Comparison of ENCODE assay signal across 19 cellular contexts in genomic region chr11:75782540-75783263, GRCh38.
"Had no signal": no experiment of that assay in that cellular context is flagged by ENCODE, and none has a peak within 500 bp of the region (broad histone marks: within the 10 kb centered on the region; RNA-seq: fewer than 3 reads in every experiment).

No MANE protein-coding gene starts in this region.

- H3K4me1 ChIP-seq: adrenal gland, vagina had no signal

- H3K4me3 Mint-ChIP-seq: activated CD4-positive, alpha-beta T cell treated with anti-CD3 and anti-CD28 coated beads, Interleukin-2, amount 10 ng/mL, durations not matched to agents 24 days and 14 days; activated naive CD4-positive, alpha-beta T cell treated with anti-CD3 and anti-CD28 coated beads for 36 hours; endodermal cell; natural killer cell; T-helper 2 cell treated with Interferon-gamma antibody and Interleukin-4, amounts not matched to agents 5 μg/mL and 100 μg/mL, for 36 hours had no signal

- H3K36me3 Mint-ChIP-seq: natural killer cell had no signal

- H3K9me3 Mint-ChIP-seq: activated CD4-positive, alpha-beta T cell treated with anti-CD3 and anti-CD28 coated beads, Interleukin-2, amount 10 ng/mL, durations not matched to agents 24 days and 14 days; activated naive CD4-positive, alpha-beta T cell treated with anti-CD3 and anti-CD28 coated beads for 36 hours; endodermal cell; natural killer cell; T-helper 2 cell treated with Interferon-gamma antibody and Interleukin-4, amounts not matched to agents 5 μg/mL and 100 μg/mL, for 36 hours had no signal

- H3K27me3 Mint-ChIP-seq: activated CD4-positive, alpha-beta T cell treated with anti-CD3 and anti-CD28 coated beads, Interleukin-2, amount 10 ng/mL, durations not matched to agents 24 days and 14 days had no signal

- DNase-seq: activated CD4-positive, alpha-beta T cell treated with anti-CD3 and anti-CD28 coated beads, Interleukin-2, amount 10 ng/mL, durations not matched to agents 24 days and 14 days; activated CD4-positive, CD25-positive, alpha-beta regulatory T cell; activated CD8-positive, alpha-beta memory T cell treated with anti-CD3 and anti-CD28 coated beads for 24 hours; activated naive CD4-positive, alpha-beta T cell treated with anti-CD3 and anti-CD28 coated beads for 36 hours; adrenal gland; dorsolateral prefrontal cortex; endodermal cell; hippocampal formation; mesendoderm; natural killer cell; stimulated activated CD4-positive, alpha-beta T cell treated with anti-CD3 and anti-CD28 coated beads, Interleukin-15, amount 100 ng/mL, for 24 hours; stimulated activated CD4-positive, alpha-beta T cell treated with anti-CD3 and anti-CD28 coated beads, Interleukin-4, amount 100 ng/mL, for 24 hours; stimulated activated naive CD4-positive, alpha-beta T cell; substantia nigra; transverse colon had no signal

- H3K4me3 ChIP-seq: adrenal gland, cardiac muscle cell, dorsolateral prefrontal cortex, transverse colon, vagina had no signal

- H3K27ac ChIP-seq: adrenal gland, cardiac muscle cell, dorsolateral prefrontal cortex, transverse colon, vagina had no signal

- H3K9me3 ChIP-seq: adrenal gland, transverse colon, vagina had no signal

- H3K27me3 ChIP-seq: adrenal gland, cardiac muscle cell, dorsolateral prefrontal cortex, transverse colon, vagina had no signal

- ATAC-seq: esophagus mucosa, natural killer cell had no signal

- H3K36me3 ChIP-seq: adrenal gland, cardiac muscle cell, transverse colon, vagina had no signal
